ENCODE assay signal across 18 cellular contexts in genomic region chr6:56288347-56288746, GRCh38.
"Had no signal": no experiment of that assay in that cellular context is flagged by ENCODE, and none has a peak within 500 bp of the region (broad histone marks: within the 10 kb centered on the region; RNA-seq: fewer than 3 reads in every experiment).

No MANE protein-coding gene starts in this region.

- ATAC-seq: activated CD4-positive, alpha-beta T cell treated with anti-CD3 and anti-CD28 coated beads for 36 hours; activated T-helper 17 cell treated with anti-CD3 and anti-CD28 coated beads, Interleukin-2, amount 50 U/mL, for 72 hours; left lobe of liver; stimulated activated memory B cell treated with anti-CD40 and anti-IgM and Interleukin-4, amounts not matched to agents 10 μg/mL and 1 μg/mL and 100 μg/mL, for 72 hours; upper lobe of right lung; WTC11 had no signal

- H3K36me3 ChIP-seq: cardiac muscle cell, spleen, upper lobe of right lung had no signal

- H3K4me1 ChIP-seq: spleen, upper lobe of right lung had no signal

- H3K4me3 ChIP-seq: cardiac muscle cell, spleen, upper lobe of right lung had no signal

- H3K9me3 ChIP-seq: spleen, upper lobe of right lung had no signal

- DNase-seq: activated CD4-positive, alpha-beta memory T cell treated with anti-CD3 and anti-CD28 coated beads for 36 hours; activated CD4-positive, alpha-beta T cell treated with anti-CD3 and anti-CD28 coated beads for 36 hours; activated naive CD4-positive, alpha-beta T cell; activated naive CD8-positive, alpha-beta T cell treated with anti-CD3 and anti-CD28 coated beads for 36 hours; amniotic stem cell; foreskin melanocyte; glutamatergic neuron; hypothalamus; mammary epithelial cell; retina; spleen; stimulated activated CD4-positive, alpha-beta T cell treated with anti-CD3 and anti-CD28 coated beads, Interleukin-4, amount 100 ng/mL, for 4 hours; upper lobe of right lung had no signal

- H3K27ac ChIP-seq: cardiac muscle cell, spleen, upper lobe of right lung had no signal

- H3K27me3 ChIP-seq: cardiac muscle cell, spleen, upper lobe of right lung had no signal
